10 cellular contexts compared by ENCODE assay signal in genomic region chr15:73527598-73527997, GRCh38.
"Had no signal": no experiment of that assay in that cellular context is flagged by ENCODE, and none has a peak within 500 bp of the region (broad histone marks: within the 10 kb centered on the region; RNA-seq: fewer than 3 reads in every experiment).

No MANE protein-coding gene starts in this region.

- H3K4me3 Mint-ChIP-seq: H9, HFFc6 had no signal

- DNase-seq: GM23248, GOT3, H7, H9, HCEC 1CT, HFFc6 had no signal

- H3K9me3 ChIP-seq: HAP-1 had no signal

- H3K27ac ChIP-seq: GM23248 had no signal

- H2AFZ ChIP-seq: GM23248 had no signal

- H3K36me3 ChIP-seq: HAP-1 had no signal

- H3K4me1 ChIP-seq: HAP-1 had no signal

- H3K9me3 Mint-ChIP-seq: HFFc6 had no signal

- H3K4me3 ChIP-seq: GM23248, HAP-1 had no signal

- H3K27ac Mint-ChIP-seq: H9, HFFc6 had no signal

- H3K9ac ChIP-seq: GM23248 had no signal

- ATAC-seq: HCT116 had no signal

- FAIRE-seq: H1, H54 had no signal
